8 cellular contexts compared by ENCODE assay signal in the genomic region with DNA sequence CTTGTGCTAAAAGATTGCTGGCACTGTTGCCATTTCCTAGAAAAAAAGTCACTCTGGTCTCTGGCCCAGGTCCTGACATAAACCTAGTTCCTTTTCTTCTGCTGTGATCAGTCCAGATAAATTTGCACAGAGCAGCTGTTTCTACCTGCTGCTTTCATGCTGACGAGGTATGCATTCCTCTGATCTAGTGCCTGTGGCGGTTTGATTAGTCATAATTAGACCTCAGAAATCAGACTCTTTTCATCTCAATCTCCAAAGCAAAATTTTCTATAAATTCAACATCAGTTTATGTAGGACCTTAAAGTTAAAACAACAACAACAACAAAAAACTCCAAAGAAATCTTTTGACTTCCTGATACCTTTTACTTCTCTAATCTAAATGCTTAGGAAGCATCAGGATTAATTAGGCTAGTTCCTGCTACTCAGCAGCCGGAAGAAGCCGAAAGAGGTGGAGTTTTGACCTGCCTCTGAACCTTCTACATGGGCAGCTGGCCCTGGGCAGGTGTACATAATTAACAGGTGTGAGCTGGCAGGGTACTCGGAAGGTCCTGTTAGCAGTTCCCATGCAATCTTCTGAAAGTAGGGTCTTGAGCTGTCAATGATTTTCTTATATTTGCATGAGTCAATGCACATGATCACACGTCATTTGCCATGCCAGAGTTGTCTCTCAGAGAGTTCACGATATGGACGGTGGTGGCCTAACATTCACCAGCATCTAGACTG.
A peak's percentile ranks its signal among the peaks of the same experiment; 100 is the strongest.
DNase-seq lines count a peak whose midpoint lies in the region; ATAC-seq, FAIRE-seq and TF ChIP-seq lines count a peak whose summit lies in the region.

No MANE protein-coding gene starts in this region.

- 0 out of 2 replicates have a peak, but pooled peaks have one; percentile 5 for TF ChIP-seq RAD21 in GM12878 (IDR thresholded peaks at IDR 0.05; ENCODE audit: insufficient read depth, low read depth, low read length)

- H3K4me3 Mint-ChIP-seq in naive thymus-derived CD8-positive, alpha-beta T cell, result no peak overlapping the region

- DNase-seq in DMS153 treated with DMSO at 0.1 percent for 48 hours (lab: John Stamatoyannopoulos, UW; ENCODE audit: unreplicated experiment) (peak; percentile 9), GM12878 (ENCODE audit: low read depth, low spot score) (peak; percentile 24), RKO (ENCODE audit: low spot score) (no peak), NCI-H2171 treated with DMSO at 0.1 percent for 48 hours (lab: John Stamatoyannopoulos, UW) (no peak), epidermal melanocyte (ENCODE audit: insufficient read length, low spot score) (no peak)
- DNase-seq in naive thymus-derived CD8-positive, alpha-beta T cell, result no peak

- in situ Hi-C loops in GM12878 (cut with MboI), result no loop called here

- H3K9me3 ChIP-seq in GM12878 (replicated peaks; ENCODE audit: control insufficient read depth, insufficient read depth, low read length), result no peaks in the 10 kb centered on the region

- CTCF ChIA-PET in GM12878 (lab: Yijun Ruan, JAX), result interaction anchor here (0.8 to 2.3 kb wide), 3 partner anchors 63 to 205 kb away, joined by 3 to 7 read pairs (median 5); no protein-coding TSS in a partner anchor

- RAD21 ChIA-PET in GM12878 (lab: Charles Lee; ENCODE audit: unreplicated experiment), result interaction anchor here (1.0 to 1.6 kb wide), 8 partner anchors 34 to 199 kb away, joined by 3 to 4 read pairs (median 3); no protein-coding TSS in a partner anchor

- peak; percentile 70 for ATAC-seq in GM19452 (IDR thresholded peaks at IDR 0.05; ENCODE audit: unreplicated experiment)
- ATAC-seq in HG03520 (IDR thresholded peaks at IDR 0.05; ENCODE audit: unreplicated experiment), result peak; percentile 63
- ATAC-seq in GM12878, result peak; percentile 84
- no peak for ATAC-seq in naive thymus-derived CD8-positive, alpha-beta T cell

- no peaks in the 10 kb centered on the region for H3K36me3 Mint-ChIP-seq in naive thymus-derived CD8-positive, alpha-beta T cell

- POLR2A ChIA-PET in GM12878 (lab: Charles Lee), result interaction anchor here (0.6 to 1.5 kb wide), 4 partner anchors 8 to 106 kb away, joined by 3 to 6 read pairs (median 3); no protein-coding TSS in a partner anchor
- POLR2A ChIA-PET in naive thymus-derived CD8-positive, alpha-beta T cell (lab: Charles Lee), result no interaction called here

- TF ChIP-seq CTCF in GM12878 (IDR thresholded peaks at IDR 0.05 in 2 of 3, conservative IDR thresholded peaks at IDR 0.05 in 1 of 3; ENCODE audit: control insufficient read depth in 2 of 3, extremely low read depth in 1 of 3, insufficient read depth in 1 of 3, low read depth in 3 of 3, low read length in 3 of 3), result no peak

- no peak overlapping the region for H3K27ac Mint-ChIP-seq in naive thymus-derived CD8-positive, alpha-beta T cell

- no peak overlapping the region for H3K27ac ChIP-seq in GM12878 (ENCODE audit: control insufficient read depth, insufficient read depth)

- H3K9ac ChIP-seq in GM12878 (ENCODE audit: control insufficient read depth, insufficient read depth, low read length), result no peak overlapping the region

- peak in 1 of 2 experiments; percentile 55; a peak in 1 of 4 replicates for TF ChIP-seq EP300 in GM12878 (IDR thresholded peaks at IDR 0.05; ENCODE audit: borderline replicate concordance in 1 of 2, control insufficient read depth in 1 of 2, low read depth in 2 of 2, low read length in 2 of 2)

- H3K27me3 Mint-ChIP-seq in naive thymus-derived CD8-positive, alpha-beta T cell, result peaks cover 2 to 16% (median 4%) of the 10 kb centered on the region in 5 donors

- no peak for FAIRE-seq in GM12878 (lab: Jason Lieb, UNC)

- H3K79me2 ChIP-seq in GM12878 (ENCODE audit: control insufficient read depth, insufficient read depth, low read length), result no peaks in the 10 kb centered on the region

- no peaks in the 10 kb centered on the region for H4K20me1 ChIP-seq in GM12878 (ENCODE audit: control insufficient read depth, insufficient read depth)

- H3K36me3 ChIP-seq in GM12878 (ENCODE audit: control insufficient read depth in 2 of 2, insufficient read depth in 2 of 2, low read length in 1 of 2), result no peaks in the 10 kb centered on the region

- H3K4me2 ChIP-seq in GM12878 (ENCODE audit: control insufficient read depth, insufficient read depth), result 0 out of 2 replicates have a peak overlapping the region, but pooled peaks have one; percentile 2

- H3K9me3 Mint-ChIP-seq in naive thymus-derived CD8-positive, alpha-beta T cell, result no peaks in the 10 kb centered on the region

- WGBS in GM12878 (ENCODE audit: insufficient coverage, insufficient replicate concordance, low lambda C conversion rate, missing lambda C conversion rate), result under 1% methylated on average over 8 of the region's 8 CpGs

- no peak overlapping the region for H3K4me3 ChIP-seq in GM12878

- H2AFZ ChIP-seq in GM12878 (ENCODE audit: control insufficient read depth, low read depth, low read length), result no peak overlapping the region

- no peaks in the 10 kb centered on the region for H3K4me1 Mint-ChIP-seq in naive thymus-derived CD8-positive, alpha-beta T cell

- no peak for TF ChIP-seq POLR2A in GM12878 (IDR thresholded peaks at IDR 0.05; ENCODE audit: low read depth, low read length)

- SMC1A ChIA-PET in GM12878 (lab: Charles Lee; ENCODE audit: uncharacterized antibody, unreplicated experiment), result interaction anchor here (0.6 to 11.0 kb wide), 14 partner anchors 9 to 167 kb away, joined by 3 to 94 read pairs (median 5); partner anchors contain the start of gene FEM1C

- peaks cover 9% of the 10 kb centered on the region for H3K4me1 ChIP-seq in GM12878 (ENCODE audit: control insufficient read depth, insufficient read depth, low read length)

- no peaks in the 10 kb centered on the region for H3K27me3 ChIP-seq in GM12878 (replicated peaks in 1 of 2; ENCODE audit: control insufficient read depth in 2 of 2, insufficient read depth in 2 of 2, low read length in 1 of 2)

- BruUV-seq in GM12878 (replicated peaks; lab: Mats Ljungman, UMichigan), result no TSS peak

- intact Hi-C loops in GM12878 (cut with micrococcal nuclease; ENCODE audit: unreplicated experiment), result loop anchor here (5.0 kb wide), 2 partner anchors 163 to 208 kb away; partner anchors contain the start of gene FEM1C

TF ChIP-seq in GM12878, 131 proteins besides CTCF, POLR2A, EP300 and RAD21 (continues in another document):
- TF ChIP-seq POLR2AphosphoS5 (IDR thresholded peaks at IDR 0.05; ENCODE audit: low read length) (no peak), SUZ12 (IDR thresholded peaks at IDR 0.05; ENCODE audit: unreplicated experiment) (no peak), YY1 (IDR thresholded peaks at IDR 0.05; ENCODE audit: low read depth, low read length) (no peak), ZNF687 (IDR thresholded peaks at IDR 0.05) (no peak), POU2F2 (IDR thresholded peaks at IDR 0.05; ENCODE audit: borderline replicate concordance, low read depth, low read length) (0 out of 3 replicates have a peak, but pooled peaks have one; percentile 10), CBX5 (IDR thresholded peaks at IDR 0.05; ENCODE audit: low read depth) (peak; percentile 66; the same call in 1 of the 2 replicates), BHLHE40 (IDR thresholded peaks at IDR 0.05; ENCODE audit: borderline replicate concordance in 1 of 2, low read depth in 2 of 2, low read length in 1 of 2) (peak; percentile 31 to 54; a peak in 2 of 4 replicates), CBFB (IDR thresholded peaks at IDR 0.05; ENCODE audit: low read depth) (peak; percentile 68; the same call in 1 of the 2 replicates), JUND (IDR thresholded peaks at IDR 0.05; ENCODE audit: low read depth, low read length) (peak; percentile 52; the same call in 1 of the 2 replicates), EGR1 (IDR thresholded peaks at IDR 0.05; ENCODE audit: borderline replicate concordance in 1 of 2, low read depth in 2 of 2, low read length in 2 of 2) (no peak), HDGF (IDR thresholded peaks at IDR 0.05) (no peak)
- TF ChIP-seq, protein P1, sequence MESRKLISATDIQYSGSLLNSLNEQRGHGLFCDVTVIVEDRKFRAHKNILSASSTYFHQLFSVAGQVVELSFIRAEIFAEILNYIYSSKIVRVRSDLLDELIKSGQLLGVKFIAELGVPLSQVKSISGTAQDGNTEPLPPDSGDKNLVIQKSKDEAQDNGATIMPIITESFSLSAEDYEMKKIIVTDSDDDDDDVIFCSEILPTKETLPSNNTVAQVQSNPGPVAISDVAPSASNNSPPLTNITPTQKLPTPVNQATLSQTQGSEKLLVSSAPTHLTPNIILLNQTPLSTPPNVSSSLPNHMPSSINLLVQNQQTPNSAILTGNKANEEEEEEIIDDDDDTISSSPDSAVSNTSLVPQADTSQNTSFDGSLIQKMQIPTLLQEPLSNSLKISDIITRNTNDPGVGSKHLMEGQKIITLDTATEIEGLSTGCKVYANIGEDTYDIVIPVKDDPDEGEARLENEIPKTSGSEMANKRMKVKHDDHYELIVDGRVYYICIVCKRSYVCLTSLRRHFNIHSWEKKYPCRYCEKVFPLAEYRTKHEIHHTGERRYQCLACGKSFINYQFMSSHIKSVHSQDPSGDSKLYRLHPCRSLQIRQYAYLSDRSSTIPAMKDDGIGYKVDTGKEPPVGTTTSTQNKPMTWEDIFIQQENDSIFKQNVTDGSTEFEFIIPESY (IDR thresholded peaks at IDR 0.05), result no peak

Comparison
In these comparisons a context has a peak if more than half of its experiments do, and no peak if none do; other contexts are left out.
1. DNase-seq: peak in DMS153 treated with DMSO at 0.1 percent for 48 hours (single experiment) and GM12878 (single experiment); none in RKO (single experiment), naive thymus-derived CD8-positive, alpha-beta T cell (0 of 10), NCI-H2171 treated with DMSO at 0.1 percent for 48 hours (single experiment) and epidermal melanocyte (single experiment).
2. ATAC-seq: peak in GM19452 (single experiment), HG03520 (single experiment) and GM12878 (single experiment); none in naive thymus-derived CD8-positive, alpha-beta T cell (0 of 2).